In genomic region chr10:104268691-104269645, GRCh38 we compare ENCODE assay signal across 8 cellular contexts. TPM values are rescaled to one million over a fixed set of nuclear protein-coding genes. Genes with fewer than 3 reads are reported as not detected.
DNase-seq lines count a peak whose midpoint lies in the region; ATAC-seq and TF ChIP-seq lines count a peak whose summit lies in the region.

Gene GSTO2 (plus strand): TSS chr10:104269184. CDS start chr10:104274916, 5,732 bp downstream.

- TF ChIP-seq POLR2A in GM19193 (IDR thresholded peaks at IDR 0.05; ENCODE audit: extremely low read depth, insufficient read depth, insufficient read length): peak; percentile 95

- DNase-seq in AG09319 (ENCODE audit: extremely low read depth, low read depth) (peak; percentile 76), NCI-H524 (lab: John Stamatoyannopoulos, UW) (peak; percentile 83 to 91), cortex of kidney (lab: John Stamatoyannopoulos, UW) (peak; percentile 66), left lobe of liver (ENCODE audit: low spot score) (peak; percentile 94)
- DNase-seq in activated CD4-positive, alpha-beta T cell treated with anti-CD3 and anti-CD28 coated beads, Interleukin-2, amount 50 U/mL, for 1 hour: peak; percentile 97
- peak; percentile 97 to 98 for DNase-seq in stimulated activated CD4-positive, alpha-beta T cell treated with anti-CD3 and anti-CD28 coated beads, Interleukin-2, amount 100 ng/mL, for 24 hours

- ATAC-seq in HG03432 (IDR thresholded peaks at IDR 0.05; ENCODE audit: unreplicated experiment) (peak; percentile 99), left lobe of liver (peak; percentile 95)

- TF ChIP-seq CTCF in AG09319 (IDR thresholded peaks at IDR 0.05; ENCODE audit: low read depth, low read length): no peak

RNA-seq across cellular contexts. Expression of gene GSTO2, which starts in this region (rescaled TPM):
- 2.9 TPM for total RNA-seq in left lobe of liver

Comparison
In these comparisons a context has a peak if more than half of its experiments do, and no peak if none do; other contexts are left out.
1. Peak in every context shown above with its lines: DNase-seq and ATAC-seq.